Comparison of ENCODE assay signal across 34 cellular contexts in the genomic region with DNA sequence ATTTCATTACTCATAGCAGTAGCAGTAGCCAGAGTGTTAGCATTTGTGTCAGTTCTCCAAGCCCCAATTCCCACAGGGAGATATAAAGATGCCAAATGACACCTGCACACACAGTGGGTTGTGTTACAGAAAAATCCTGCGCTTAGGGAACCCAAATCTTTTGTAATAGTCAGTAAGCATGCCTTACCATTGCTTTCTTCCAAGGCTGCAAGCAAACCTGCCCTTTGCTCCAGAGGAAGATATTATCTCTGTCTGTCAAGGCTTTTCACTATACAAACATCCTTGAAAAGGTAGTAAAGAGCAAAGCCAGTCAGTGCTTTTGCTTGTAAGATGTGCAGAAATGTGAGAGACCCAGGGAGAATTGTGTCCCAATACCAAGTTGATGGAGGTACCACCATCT. TPM values are rescaled to one million over a fixed set of nuclear protein-coding genes. Genes with fewer than 3 reads are reported as not detected.
"Had no signal": no experiment of that assay in that cellular context is flagged by ENCODE, and none has a peak within 500 bp of the region (broad histone marks: within the 10 kb centered on the region; RNA-seq: fewer than 3 reads in every experiment).

No MANE protein-coding gene starts in this region.

- H3K9me3 ChIP-seq: ascending aorta, breast epithelium had no signal

- DNase-seq: activated CD4-positive, alpha-beta T cell treated with anti-CD3 and anti-CD28 coated beads for 1 hour; activated CD4-positive, alpha-beta T cell treated with anti-CD3 and anti-CD28 coated beads for 48 hours; activated CD4-positive, CD25-positive, alpha-beta regulatory T cell; activated CD8-positive, alpha-beta T cell treated with anti-CD3 and anti-CD28 coated beads for 36 hours; activated effector memory CD4-positive, alpha-beta T cell treated with anti-CD3 and anti-CD28 coated beads, Interleukin-2, amount 50 U/mL, for 16 hours; activated naive CD4-positive, alpha-beta T cell treated with Interleukin-2 at 50 U/mL for 16 hours; activated naive CD8-positive, alpha-beta T cell treated with anti-CD3 and anti-CD28 coated beads, Interleukin-2, amount 10 ng/mL, durations not matched to agents 7 days and 5 days; activated T-cell treated with anti-CD3 and anti-CD28 coated beads, Interleukin-2, amount 50 U/mL, for 1 hour; activated T-cell treated with anti-CD3 and anti-CD28 coated beads, Interleukin-2, amount 50 U/mL, for 72 hours; amygdala; cerebellar nuclear complex; Kasumi-1; KG1; NCI-H1092 treated with DMSO at 0.1 percent for 48 hours; NCI-H1417; NCI-H146; NCI-H187; NCI-H2029 treated with DMSO at 0.1 percent for 48 hours; NCI-H2107; NCI-H226; NCI-H524 treated with DMSO at 0.1 percent for 48 hours; PC-9; SIG-M5; T-helper 1 cell; T-helper 2 cell; T-helper 9 cell; WERI-Rb-1 had no signal

- H3K36me3 Mint-ChIP-seq: activated naive CD8-positive, alpha-beta T cell treated with anti-CD3 and anti-CD28 coated beads, Interleukin-2, amount 10 ng/mL, durations not matched to agents 7 days and 5 days had no signal

- H3K4me2 ChIP-seq: PC-9 had no signal

- H2AFZ ChIP-seq: PC-9 had no signal

- H3K4me3 ChIP-seq: ascending aorta, breast epithelium, PC-9 had no signal

- H3K27me3 ChIP-seq: ascending aorta, breast epithelium had no signal

- H3K27ac Mint-ChIP-seq: activated CD8-positive, alpha-beta T cell treated with anti-CD3 and anti-CD28 coated beads for 36 hours; activated naive CD4-positive, alpha-beta T cell treated with anti-CD3 and anti-CD28 coated beads, Interleukin-2, amount 50 U/mL, for 24 hours; activated naive CD8-positive, alpha-beta T cell treated with anti-CD3 and anti-CD28 coated beads, Interleukin-2, amount 10 ng/mL, durations not matched to agents 7 days and 5 days; activated T-cell treated with anti-CD3 and anti-CD28 coated beads, Interleukin-2, amount 50 U/mL, for 72 hours; activated T-helper 17 cell treated with anti-CD3 and anti-CD28 coated beads, Interleukin-2, amount 50 U/mL, for 72 hours had no signal

- H3K27ac ChIP-seq: ascending aorta, breast epithelium, PC-9, RWPE1, WERI-Rb-1 had no signal

- H3K4me1 Mint-ChIP-seq: activated naive CD4-positive, alpha-beta T cell treated with anti-CD3 and anti-CD28 coated beads, Interleukin-2, amount 50 U/mL, for 24 hours; activated T-helper 17 cell treated with anti-CD3 and anti-CD28 coated beads, Interleukin-2, amount 50 U/mL, for 72 hours had no signal

- H3K36me3 ChIP-seq: ascending aorta, breast epithelium, WERI-Rb-1 had no signal

- FAIRE-seq: RCC 7860 had no signal

- H3K9me3 Mint-ChIP-seq: activated CD8-positive, alpha-beta T cell treated with anti-CD3 and anti-CD28 coated beads for 36 hours; activated naive CD4-positive, alpha-beta T cell treated with anti-CD3 and anti-CD28 coated beads, Interleukin-2, amount 50 U/mL, for 24 hours; activated naive CD8-positive, alpha-beta T cell treated with anti-CD3 and anti-CD28 coated beads, Interleukin-2, amount 10 ng/mL, durations not matched to agents 7 days and 5 days; activated T-cell treated with anti-CD3 and anti-CD28 coated beads, Interleukin-2, amount 50 U/mL, for 72 hours; activated T-helper 17 cell treated with anti-CD3 and anti-CD28 coated beads, Interleukin-2, amount 50 U/mL, for 72 hours had no signal

- H3K4me1 ChIP-seq: breast epithelium had no signal

- H3K4me3 Mint-ChIP-seq: activated CD8-positive, alpha-beta T cell treated with anti-CD3 and anti-CD28 coated beads for 36 hours; activated naive CD4-positive, alpha-beta T cell treated with anti-CD3 and anti-CD28 coated beads, Interleukin-2, amount 50 U/mL, for 24 hours; activated naive CD8-positive, alpha-beta T cell treated with anti-CD3 and anti-CD28 coated beads, Interleukin-2, amount 10 ng/mL, durations not matched to agents 7 days and 5 days; activated T-cell treated with anti-CD3 and anti-CD28 coated beads, Interleukin-2, amount 50 U/mL, for 72 hours; activated T-helper 17 cell treated with anti-CD3 and anti-CD28 coated beads, Interleukin-2, amount 50 U/mL, for 72 hours had no signal

RNA-seq across cellular contexts. Expression of a gene that starts 2.9 kb away (rescaled TPM):
- total RNA-seq: activated CD8-positive, alpha-beta T cell treated with anti-CD3 and anti-CD28 coated beads for 36 hours; ascending aorta; NCI-H460 had no signal
